24 cellular contexts compared by ENCODE assay signal in genomic region chr4:68407868-68408190, GRCh38. TPM values are rescaled to one million over a fixed set of nuclear protein-coding genes. Genes with fewer than 3 reads are reported as not detected.
DNase-seq lines count a peak whose midpoint lies in the region; ATAC-seq, FAIRE-seq and TF ChIP-seq lines count a peak whose summit lies in the region.
"Had no signal": no experiment of that assay in that cellular context is flagged by ENCODE, and none has a peak within 500 bp of the region (broad histone marks: within the 10 kb centered on the region; RNA-seq: fewer than 3 reads in every experiment).

No MANE protein-coding gene starts in this region.

- peak overlapping the region; percentile 99 for H3K9ac ChIP-seq in HUES6 (ENCODE audit: low read length)
- H3K9ac ChIP-seq in iPS-18a (ENCODE audit: low read length) = peak overlapping the region; percentile 99
- H3K9ac ChIP-seq in kidney (ENCODE audit: low read length in 2 of 2) = no peak overlapping the region

- H3K4me1 ChIP-seq in HUES6 (ENCODE audit: control insufficient read depth, insufficient read depth, low read length) = peaks cover 57% of the 10 kb centered on the region
- H3K4me1 ChIP-seq in iPS-18a (ENCODE audit: control insufficient read depth, low read depth, low read length) = peaks cover 50% of the 10 kb centered on the region
- H3K4me1 ChIP-seq in aorta (ENCODE audit: control insufficient read depth in 1 of 2, insufficient read depth in 2 of 2, low read length in 2 of 2) = no peaks in the 10 kb centered on the region
- no peaks in the 10 kb centered on the region for H3K4me1 ChIP-seq in kidney (ENCODE audit: control insufficient read depth in 1 of 2, insufficient read depth in 1 of 2, low read depth in 1 of 2, low read length in 2 of 2)
- H3K4me1 ChIP-seq: SJCRH30 had no signal

- POLR2A ChIA-PET in WTC11 (lab: Charles Lee) = interaction anchor here (1.2 kb wide), 1 partner anchor 59 kb away, joined by 5 read pairs; the partner anchor contains the start of gene YTHDC1

- ATAC-seq in WTC11 (no peak), aorta (ENCODE audit: low FRiP score) (no peak)
- ATAC-seq: Right ventricle myocardium inferior had no signal

- peaks cover 3% of the 10 kb centered on the region; the same call in 1 of the 2 replicates for H3K9me3 Mint-ChIP-seq in WTC11
- H3K9me3 Mint-ChIP-seq: CD8-positive, alpha-beta memory T cell had no signal

- H3K27me3 Mint-ChIP-seq in WTC11 (ENCODE audit: low read depth) = no peaks in the 10 kb centered on the region; the same call in 1 of the 2 replicates

- peaks cover 2% of the 10 kb centered on the region; the same call in 1 of the 2 replicates for H3K9me3 ChIP-seq in HUES6 (ENCODE audit: control insufficient read depth, insufficient read depth, low read depth, low read length)
- no peaks in the 10 kb centered on the region for H3K9me3 ChIP-seq in iPS-18a (ENCODE audit: control insufficient read depth, low read depth, low read length)
- no peaks in the 10 kb centered on the region for H3K9me3 ChIP-seq in aorta (ENCODE audit: control insufficient read depth, low read length)
- no peaks in the 10 kb centered on the region for H3K9me3 ChIP-seq in kidney (ENCODE audit: control insufficient read depth in 1 of 2, low read length in 2 of 2)
- H3K9me3 ChIP-seq: SJCRH30 had no signal

- 26% methylated on average over 3 of the region's 3 CpGs for WGBS in aorta, 2 donors

- H3K27ac ChIP-seq in HUES6 (ENCODE audit: low read depth, low read length) (peak overlapping the region; percentile 100), iPS-18a (ENCODE audit: low read length) (peak overlapping the region; percentile 99), aorta (ENCODE audit: low read depth in 1 of 2, low read length in 2 of 2) (no peak overlapping the region), kidney (ENCODE audit: low read depth in 2 of 2, low read length in 2 of 2) (no peak overlapping the region)
- H3K27ac ChIP-seq: PC-9, SJCRH30 had no signal

- DNase-seq in WTC11 (ENCODE audit: low spot score) (no peak), GM10266 (ENCODE audit: extremely low spot score) (no peak), aorta (no peak), SK-N-DZ (ENCODE audit: low spot score) (no peak), kidney (no peak)
- DNase-seq: C1 segment of cervical spinal cord; CD8-positive, alpha-beta memory T cell; DMS79 treated with DMSO at 0.1 percent for 48 hours; NCI-H1092; NCI-H1417 treated with DMSO at 0.1 percent for 48 hours; NCI-H187; NCI-H2171 treated with DMSO at 0.1 percent for 48 hours; NCI-H524; NCI-H82; PC-9; SJCRH30 had no signal

- H3K4me1 Mint-ChIP-seq in WTC11 = peaks cover 80% of the 10 kb centered on the region
- H3K4me1 Mint-ChIP-seq: CD8-positive, alpha-beta memory T cell had no signal

- H3K27me3 ChIP-seq in HUES6 (ENCODE audit: control insufficient read depth, insufficient read depth, low read length) (no peaks in the 10 kb centered on the region), iPS-18a (ENCODE audit: control insufficient read depth, insufficient read depth, low read length) (no peaks in the 10 kb centered on the region), aorta (ENCODE audit: control insufficient read depth in 1 of 2, insufficient read depth in 2 of 2, low read length in 1 of 2) (peaks cover 0 to 3% of the 10 kb centered on the region in 2 donors)

- H3K36me3 Mint-ChIP-seq in WTC11 = peaks cover 3% of the 10 kb centered on the region

- no peak for TF ChIP-seq CTCF in WTC11 (IDR thresholded peaks at IDR 0.05)
- no peak for TF ChIP-seq CTCF in GM10266 (IDR thresholded peaks at IDR 0.05; ENCODE audit: control insufficient read depth, insufficient read depth, low read depth, missing control alignments)
- no peak for TF ChIP-seq CTCF in kidney (IDR thresholded peaks at IDR 0.05; ENCODE audit: borderline replicate concordance, extremely low read depth, insufficient read depth)

- FAIRE-seq in kidney (lab: Jason Lieb, UNC) = no peak
- FAIRE-seq: GM19239, H54, HTR-8/SVneo had no signal

- H3K36me3 ChIP-seq in HUES6 (ENCODE audit: control insufficient read depth, insufficient read depth, low read length) = no peaks in the 10 kb centered on the region
- H3K36me3 ChIP-seq in iPS-18a (ENCODE audit: control insufficient read depth, low read depth, low read length) = no peaks in the 10 kb centered on the region
- no peaks in the 10 kb centered on the region for H3K36me3 ChIP-seq in aorta (ENCODE audit: control insufficient read depth in 1 of 2, insufficient read depth in 2 of 2, low read length in 1 of 2)
- no peaks in the 10 kb centered on the region for H3K36me3 ChIP-seq in kidney (ENCODE audit: control insufficient read depth in 1 of 2, insufficient read depth in 2 of 2, low read length in 2 of 2)
- H3K36me3 ChIP-seq: SJCRH30 had no signal

- intact Hi-C loops in aorta (cut with DNase I) (no loop called here), kidney (cut with DNase I) (no loop called here)

- H3K4me3 ChIP-seq in HUES6 (ENCODE audit: low read depth, low read length) (peak overlapping the region; percentile 61), iPS-18a (ENCODE audit: low read length) (peak overlapping the region; percentile 83), aorta (ENCODE audit: low read length in 2 of 2) (no peak overlapping the region), kidney (ENCODE audit: low read length in 2 of 2) (no peak overlapping the region)
- H3K4me3 ChIP-seq: PC-9, SJCRH30 had no signal

- H3K27ac Mint-ChIP-seq in WTC11 = peak overlapping the region; percentile 100
- H3K27ac Mint-ChIP-seq: CD8-positive, alpha-beta memory T cell had no signal

- CTCF ChIA-PET in WTC11 (lab: Charles Lee) = no interaction called here

- peak overlapping the region; percentile 76 for H3K4me3 Mint-ChIP-seq in WTC11
- H3K4me3 Mint-ChIP-seq: CD8-positive, alpha-beta memory T cell had no signal

TF ChIP-seq in WTC11, 78 proteins besides CTCF, POLR2A, EP300 and RAD21 (continues in another document):
- TF ChIP-seq E2F5 (CRISPR knock-in tag; IDR thresholded peaks at IDR 0.05) (no peak), ERG (CRISPR knock-in tag; IDR thresholded peaks at IDR 0.05) (no peak), IRF1 (CRISPR knock-in tag; IDR thresholded peaks at IDR 0.05) (no peak), ZBTB21 (CRISPR knock-in tag; IDR thresholded peaks at IDR 0.05; ENCODE audit: borderline replicate concordance) (no peak)

RNA-seq across cellular contexts. Expression of gene TMPRSS11E, which starts 39.4 kb away (rescaled TPM):
- 1.9 to 3.5 TPM (median 2.9 TPM) in 3 replicates for total RNA-seq in WTC11 (2021)
- total RNA-seq in aorta = not detected
- under 1 TPM; 0.13 to 0.15 TPM for polyA plus RNA-seq in aorta
- polyA plus RNA-seq in SK-N-DZ (2014; cell fraction: cytosol; rRNA removed) = not detected in 2 replicates
- polyA plus RNA-seq in SK-N-DZ (2014; cell fraction: nucleus; rRNA removed) = not detected in 2 replicates
- 2.3 TPM for total RNA-seq in kidney
- polyA plus RNA-seq in kidney (ENCODE audit: insufficient read depth, low read depth, low replicate concordance) = 0.24 TPM
- total RNA-seq: A673, PC-9, Right ventricle myocardium inferior, RPMI7951, SJCRH30 had no signal
- polyA plus RNA-seq: CD8-positive, alpha-beta memory T cell had no signal

RNA-seq across cellular contexts. Expression of gene YTHDC1, which starts 57.9 kb away (rescaled TPM):
- total RNA-seq in WTC11 (2021) (103 to 118 TPM (median 109 TPM) in 3 replicates), aorta (100 to 1,000 TPM in 1 of 2 donors, 10 to 100 TPM in 1; 91.4 to 103 TPM), kidney (99.7 TPM)
- polyA plus RNA-seq in aorta (10 to 100 TPM; 37.8 to 42.2 TPM), kidney (ENCODE audit: insufficient read depth, low read depth, low replicate concordance) (32.6 TPM)
- polyA plus RNA-seq in SK-N-DZ (2014; cell fraction: cytosol; rRNA removed) = 45.9 and 47.1 TPM in 2 replicates
- 77.2 and 97.6 TPM in 2 replicates for polyA plus RNA-seq in SK-N-DZ (2014; cell fraction: nucleus; rRNA removed)

Comparison
In these comparisons a context has a peak if more than half of its experiments do, and no peak if none do; other contexts are left out.
1. H3K27ac ChIP-seq: peak in HUES6 (single experiment) and iPS-18a (single experiment); none in aorta (0 of 2) and kidney (0 of 2).
2. H3K4me3 ChIP-seq: peak in HUES6 (single experiment) and iPS-18a (single experiment); none in aorta (0 of 2) and kidney (0 of 2).
3. H3K9ac ChIP-seq: peak in HUES6 (single experiment) and iPS-18a (single experiment); none in kidney (0 of 2).